Comparison of ENCODE assay signal across 21 cellular contexts in the genomic region with DNA sequence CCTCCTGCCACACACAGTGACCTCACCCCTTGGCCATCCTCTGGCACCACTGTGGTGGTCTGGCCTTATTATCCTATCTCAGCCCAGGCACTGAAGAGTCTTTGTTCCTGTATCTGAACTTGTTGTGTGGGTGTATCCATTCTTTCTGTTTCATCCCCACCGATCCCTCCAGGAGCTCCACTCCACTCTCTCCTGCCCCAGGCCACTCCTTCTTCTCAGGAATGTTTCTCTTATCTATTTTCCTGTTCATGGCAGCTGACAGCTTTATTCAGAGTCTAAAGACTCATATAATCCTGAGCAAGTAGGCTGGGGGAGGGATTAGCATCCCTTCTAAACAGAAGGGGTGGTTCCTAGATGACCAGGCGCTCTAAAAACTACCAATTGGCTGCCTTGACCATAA.
A peak's percentile ranks its signal among the peaks of the same experiment; 100 is the strongest.
DNase-seq lines count a peak whose midpoint lies in the region; ATAC-seq and TF ChIP-seq lines count a peak whose summit lies in the region.
"Had no signal": no experiment of that assay in that cellular context is flagged by ENCODE, and none has a peak within 500 bp of the region (broad histone marks: within the 10 kb centered on the region; RNA-seq: fewer than 3 reads in every experiment).

No MANE protein-coding gene starts in this region.

- no peak for TF ChIP-seq CTCF in mesothelial cell of epicardium (IDR thresholded peaks at IDR 0.05; ENCODE audit: unreplicated experiment)
- TF ChIP-seq CTCF in smooth muscle cell (IDR thresholded peaks at IDR 0.05; ENCODE audit: borderline replicate concordance, insufficient read depth, poor library complexity, severe bottlenecking): no peak
- no peak for TF ChIP-seq CTCF in mammary epithelial cell (conservative IDR thresholded peaks at IDR 0.05 in 1 of 2, IDR thresholded peaks at IDR 0.05 in 1 of 2; ENCODE audit: extremely low read depth in 1 of 2, insufficient read depth in 1 of 2, low read depth in 1 of 2, low read length in 2 of 2)

- BruUV-seq in mammary epithelial cell (replicated peaks; lab: Mats Ljungman, UMichigan): no TSS peak

- no peaks in the 10 kb centered on the region for H3K36me3 ChIP-seq in smooth muscle cell (ENCODE audit: low read depth)
- H3K36me3 ChIP-seq in mammary epithelial cell (ENCODE audit: insufficient read depth, low read length): no peaks in the 10 kb centered on the region
- H3K36me3 ChIP-seq: HAP-1, vagina had no signal

- H3K27ac ChIP-seq in smooth muscle cell (ENCODE audit: low read depth) (no peak overlapping the region), mammary epithelial cell (ENCODE audit: insufficient read depth, low read depth, low read length) (no peak overlapping the region)
- H3K27ac ChIP-seq: C4-2B, vagina had no signal

- POLR2A ChIA-PET in T-cell (lab: Charles Lee): no interaction called here

- H3K9ac ChIP-seq in smooth muscle cell (ENCODE audit: low read depth): no peak overlapping the region
- no peak overlapping the region for H3K9ac ChIP-seq in mammary epithelial cell (ENCODE audit: insufficient read depth, low read length)

- H2AFZ ChIP-seq in smooth muscle cell (ENCODE audit: low read depth): no peak overlapping the region
- H2AFZ ChIP-seq in mammary epithelial cell (ENCODE audit: low read depth, low read length): no peak overlapping the region

- WGBS in smooth muscle cell (ENCODE audit: low lambda C conversion rate): 34% methylated on average over 2 of the region's 2 CpGs
- WGBS in mammary epithelial cell (ENCODE audit: low coverage, missing lambda C conversion rate): 51% methylated on average over 2 of the region's 2 CpGs

- dilution Hi-C loops in mammary epithelial cell (cut with HindIII; ENCODE audit: low sequenced_read_pairs): no loop called here

- H3K4me3 ChIP-seq in smooth muscle cell (no peak overlapping the region), mammary epithelial cell (replicated peaks in 1 of 3; ENCODE audit: insufficient read depth in 1 of 3, low read depth in 2 of 3, low read length in 3 of 3) (no peak overlapping the region)
- H3K4me3 ChIP-seq: HAP-1, vagina had no signal

- H3K4me3 Mint-ChIP-seq in mesothelial cell of epicardium (no peak overlapping the region), T-cell (no peak overlapping the region)
- no peak overlapping the region for H3K4me3 Mint-ChIP-seq in activated T-helper 1 cell treated with anti-CD3 and anti-CD28 coated beads, Interleukin-12 subunit alpha, Interleukin-12 subunit beta, Interleukin-2, Interleukin-4 antibody, amounts not matched to agents 30 ng/mL and 10 ng/mL and 1 ng/mL, durations not matched to agents 14 hours and 24 hours and 36 hours
- H3K4me3 Mint-ChIP-seq: activated T-cell treated with anti-CD3 and anti-CD28 coated beads, Interleukin-2, amount 50 U/mL, for 24 hours; IgD-negative memory B cell; naive thymus-derived CD4-positive, alpha-beta T cell had no signal

- intact Hi-C loops in activated T-helper 1 cell treated with anti-CD3 and anti-CD28 coated beads, Interleukin-12 subunit alpha, Interleukin-12 subunit beta, Interleukin-2, Interleukin-4 antibody, amounts not matched to agents 30 ng/mL and 10 ng/mL and 1 ng/mL, durations not matched to agents 14 hours and 24 hours and 36 hours (cut with micrococcal nuclease): no loop called here
- intact Hi-C loops in mammary epithelial cell (cut with micrococcal nuclease): no loop called here

- H3K36me3 Mint-ChIP-seq in mesothelial cell of epicardium (peaks cover 5% of the 10 kb centered on the region), T-cell (no peaks in the 10 kb centered on the region)
- no peaks in the 10 kb centered on the region for H3K36me3 Mint-ChIP-seq in activated T-helper 1 cell treated with anti-CD3 and anti-CD28 coated beads, Interleukin-12 subunit alpha, Interleukin-12 subunit beta, Interleukin-2, Interleukin-4 antibody, amounts not matched to agents 30 ng/mL and 10 ng/mL and 1 ng/mL, durations not matched to agents 14 hours and 24 hours and 36 hours (ENCODE audit: low read depth)

- DNase-seq in NCI-H226 (peak; percentile 88), ecto neural progenitor cell (ENCODE audit: low spot score) (peak; percentile 65), mesothelial cell of epicardium (ENCODE audit: low spot score in 2 of 2, unreplicated experiment in 2 of 2) (no peak), smooth muscle cell (lab: John Stamatoyannopoulos, UW; ENCODE audit: unreplicated experiment) (no peak), mammary epithelial cell (no peak), T-cell (no peak)
- DNase-seq in activated T-helper 1 cell treated with anti-CD3 and anti-CD28 coated beads, Interleukin-12 subunit alpha, Interleukin-12 subunit beta, Interleukin-2, Interleukin-4 antibody, amounts not matched to agents 30 ng/mL and 10 ng/mL and 1 ng/mL, durations not matched to agents 14 hours and 24 hours and 36 hours (ENCODE audit: low spot score): no peak
- DNase-seq: activated CD8-positive, alpha-beta memory T cell treated with anti-CD3 and anti-CD28 coated beads for 24 hours; activated naive CD4-positive, alpha-beta T cell treated with Interleukin-2 at 50 U/mL for 16 hours; activated T-cell treated with anti-CD3 and anti-CD28 coated beads, Interleukin-2, amount 50 U/mL, for 24 hours; amniotic stem cell; hippocampal formation; kidney glomerular epithelial cell; naive thymus-derived CD4-positive, alpha-beta T cell; NCI-H1105 treated with DMSO at 0.1 percent for 48 hours; NCI-H526; substantia nigra had no signal

- no peaks in the 10 kb centered on the region for H3K79me2 ChIP-seq in smooth muscle cell (ENCODE audit: low read depth)
- no peaks in the 10 kb centered on the region for H3K79me2 ChIP-seq in mammary epithelial cell (ENCODE audit: insufficient read depth, low read length)

- in situ Hi-C loops in mammary epithelial cell (cut with MboI; ENCODE audit: low sequenced_read_pairs in 2 of 2): no loop called here

- H3K27ac Mint-ChIP-seq in mesothelial cell of epicardium (peak overlapping the region; percentile 64), T-cell (no peak overlapping the region)
- no peak overlapping the region for H3K27ac Mint-ChIP-seq in activated T-helper 1 cell treated with anti-CD3 and anti-CD28 coated beads, Interleukin-12 subunit alpha, Interleukin-12 subunit beta, Interleukin-2, Interleukin-4 antibody, amounts not matched to agents 30 ng/mL and 10 ng/mL and 1 ng/mL, durations not matched to agents 14 hours and 24 hours and 36 hours
- H3K27ac Mint-ChIP-seq: activated T-cell treated with anti-CD3 and anti-CD28 coated beads, Interleukin-2, amount 50 U/mL, for 24 hours; IgD-negative memory B cell; naive thymus-derived CD4-positive, alpha-beta T cell had no signal

- H3K4me1 Mint-ChIP-seq in mesothelial cell of epicardium (peaks cover 9% of the 10 kb centered on the region), T-cell (no peaks in the 10 kb centered on the region)
- no peaks in the 10 kb centered on the region for H3K4me1 Mint-ChIP-seq in activated T-helper 1 cell treated with anti-CD3 and anti-CD28 coated beads, Interleukin-12 subunit alpha, Interleukin-12 subunit beta, Interleukin-2, Interleukin-4 antibody, amounts not matched to agents 30 ng/mL and 10 ng/mL and 1 ng/mL, durations not matched to agents 14 hours and 24 hours and 36 hours (ENCODE audit: low read depth)
- H3K4me1 Mint-ChIP-seq: naive thymus-derived CD4-positive, alpha-beta T cell had no signal

- H3K9me3 ChIP-seq in smooth muscle cell (replicated peaks; ENCODE audit: low read depth): no peaks in the 10 kb centered on the region
- H3K9me3 ChIP-seq in mammary epithelial cell (replicated peaks; ENCODE audit: insufficient read depth, low read length): no peaks in the 10 kb centered on the region
- H3K9me3 ChIP-seq: HAP-1 had no signal

- peaks cover 10% of the 10 kb centered on the region for H3K4me1 ChIP-seq in smooth muscle cell (ENCODE audit: low read depth)
- no peaks in the 10 kb centered on the region for H3K4me1 ChIP-seq in mammary epithelial cell (ENCODE audit: insufficient read depth, low read length)
- H3K4me1 ChIP-seq: vagina had no signal

- H3F3A ChIP-seq in smooth muscle cell (ENCODE audit: low read depth): no peaks in the 10 kb centered on the region

- H3K27me3 Mint-ChIP-seq in mesothelial cell of epicardium (ENCODE audit: low read depth) (no peaks in the 10 kb centered on the region), T-cell (no peaks in the 10 kb centered on the region)
- no peaks in the 10 kb centered on the region for H3K27me3 Mint-ChIP-seq in activated T-helper 1 cell treated with anti-CD3 and anti-CD28 coated beads, Interleukin-12 subunit alpha, Interleukin-12 subunit beta, Interleukin-2, Interleukin-4 antibody, amounts not matched to agents 30 ng/mL and 10 ng/mL and 1 ng/mL, durations not matched to agents 14 hours and 24 hours and 36 hours (ENCODE audit: insufficient read depth)
- H3K27me3 Mint-ChIP-seq: activated T-cell treated with anti-CD3 and anti-CD28 coated beads, Interleukin-2, amount 50 U/mL, for 24 hours had no signal

- H3K4me2 ChIP-seq in smooth muscle cell: peak overlapping the region; percentile 56
- no peak overlapping the region for H3K4me2 ChIP-seq in mammary epithelial cell (ENCODE audit: insufficient read depth, low read depth, low read length)

- H3K9me3 Mint-ChIP-seq in mesothelial cell of epicardium (peaks cover 15% of the 10 kb centered on the region), T-cell (peaks cover 10 to 17% (median 11%) of the 10 kb centered on the region in 3 donors)
- H3K9me3 Mint-ChIP-seq in activated T-helper 1 cell treated with anti-CD3 and anti-CD28 coated beads, Interleukin-12 subunit alpha, Interleukin-12 subunit beta, Interleukin-2, Interleukin-4 antibody, amounts not matched to agents 30 ng/mL and 10 ng/mL and 1 ng/mL, durations not matched to agents 14 hours and 24 hours and 36 hours: peaks cover 10% of the 10 kb centered on the region

- CTCF ChIA-PET in mammary epithelial cell (lab: Charles Lee; ENCODE audit: low non-redundant PET) (no interaction called here), T-cell (lab: Charles Lee) (no interaction called here)

- ATAC-seq in T-cell (replicated peaks in 1 of 4): no peak
- ATAC-seq: naive thymus-derived CD4-positive, alpha-beta T cell had no signal

- H3K27me3 ChIP-seq in smooth muscle cell (ENCODE audit: low read depth) (no peaks in the 10 kb centered on the region), mammary epithelial cell (ENCODE audit: insufficient read depth, low read length) (no peaks in the 10 kb centered on the region)
- H3K27me3 ChIP-seq: vagina had no signal

- no peaks in the 10 kb centered on the region for H4K20me1 ChIP-seq in smooth muscle cell (ENCODE audit: low read depth)
- no peaks in the 10 kb centered on the region for H4K20me1 ChIP-seq in mammary epithelial cell (ENCODE audit: insufficient read depth, low read length)

Comparison
In these comparisons a context has a peak if more than half of its experiments do, and no peak if none do; other contexts are left out.
1. DNase-seq: peak in NCI-H226 (single experiment) and ecto neural progenitor cell (single experiment); none in mesothelial cell of epicardium (0 of 2), smooth muscle cell (single experiment), activated T-helper 1 cell treated with anti-CD3 and anti-CD28 coated beads, Interleukin-12 subunit alpha, Interleukin-12 subunit beta, Interleukin-2, Interleukin-4 antibody, amounts not matched to agents 30 ng/mL and 10 ng/mL and 1 ng/mL, durations not matched to agents 14 hours and 24 hours and 36 hours (single experiment), mammary epithelial cell (single experiment) and T-cell (0 of 34).